1 cellular context compared by ENCODE assay signal in genomic region chr1:156114919-156115513, GRCh38.
TF ChIP-seq lines count a peak whose summit lies in the region.

No MANE protein-coding gene starts in this region.

TF ChIP-seq in K562, 482 proteins besides CTCF, POLR2A, EP300 and RAD21 (continued from another document and continues in another):
- TF ChIP-seq ARID4B (CRISPR knock-in tag; IDR thresholded peaks at IDR 0.05) (peak; percentile 87), ZBTB1 (CRISPR knock-in tag; IDR thresholded peaks at IDR 0.05; ENCODE audit: borderline replicate concordance, low read depth) (peak; percentile 14; the same call in 1 of the 2 replicates), SRF (CRISPR knock-in tag; IDR thresholded peaks at IDR 0.05) (peak in 1 of 2 experiments; percentile 13; a peak in 1 of 4 replicates), KLF10 (CRISPR knock-in tag; IDR thresholded peaks at IDR 0.05) (no peak), POLR2AphosphoS5 (IDR thresholded peaks at IDR 0.05; ENCODE audit: control insufficient read depth, insufficient read depth, low read depth, low read length) (peak; percentile 37; the same call in 1 of the 2 replicates), ZNF212 (CRISPR knock-in tag; IDR thresholded peaks at IDR 0.05) (no peak), NFRKB (IDR thresholded peaks at IDR 0.05; ENCODE audit: low read depth) (no peak), ATF4 (CRISPR knock-in tag; IDR thresholded peaks at IDR 0.05) (0 out of 2 replicates have a peak, but pooled peaks have one; percentile 2), TBL1XR1 (IDR thresholded peaks at IDR 0.05; ENCODE audit: low read length in 2 of 2) (peak in 1 of 2 experiments; percentile 46; a peak in 1 of 4 replicates), ETV1 (tag; conservative IDR thresholded peaks at IDR 0.05; ENCODE audit: low read depth) (peak; percentile 63), CC2D1A (IDR thresholded peaks at IDR 0.05) (no peak), BRD4 (IDR thresholded peaks at IDR 0.05) (0 out of 2 replicates have a peak, but pooled peaks have one; percentile 39), RBBP5 (IDR thresholded peaks at IDR 0.05; ENCODE audit: borderline replicate concordance, insufficient read depth, low read length, poor library complexity, severe bottlenecking) (peak; percentile 54), CHD2 (IDR thresholded peaks at IDR 0.05; ENCODE audit: low read depth, low read length) (no peak), HOMEZ (CRISPR knock-in tag; IDR thresholded peaks at IDR 0.05) (no peak), HDAC1 (IDR thresholded peaks at IDR 0.05) (peak in 1 of 2 experiments; percentile 59; a peak in 2 of 4 replicates), UBTF (IDR thresholded peaks at IDR 0.05; ENCODE audit: borderline replicate concordance in 1 of 2, low read depth in 2 of 2, low read length in 2 of 2) (peak; percentile 80 to 94; a peak in 3 of 4 replicates), SAFB2 (IDR thresholded peaks at IDR 0.05; ENCODE audit: borderline replicate concordance, low read depth, low read length, severe bottlenecking) (no peak), GTF2E2 (tag; IDR thresholded peaks at IDR 0.05) (no peak), RBM25 (IDR thresholded peaks at IDR 0.05; ENCODE audit: low read depth, low read length, severe bottlenecking) (no peak), ZNF764 (CRISPR knock-in tag; IDR thresholded peaks at IDR 0.05; ENCODE audit: low read depth) (no peak), ZNF311 (CRISPR knock-in tag; IDR thresholded peaks at IDR 0.05) (no peak), MAX (CRISPR knock-in tag; IDR thresholded peaks at IDR 0.05) (peak; percentile 32), SMARCA5 (IDR thresholded peaks at IDR 0.05) (peak; percentile 57; the same call in 1 of the 2 replicates), CREB3L1 (IDR thresholded peaks at IDR 0.05; ENCODE audit: borderline replicate concordance, low read depth) (0 out of 2 replicates have a peak, but pooled peaks have one; percentile 38), ARID3B (CRISPR knock-in tag; IDR thresholded peaks at IDR 0.05; ENCODE audit: borderline replicate concordance) (no peak), PURB (CRISPR knock-in tag; IDR thresholded peaks at IDR 0.05; ENCODE audit: low read depth) (no peak), ZBTB5 (IDR thresholded peaks at IDR 0.05) (no peak), ZNF12 (CRISPR knock-in tag; IDR thresholded peaks at IDR 0.05) (0 out of 2 replicates have a peak, but pooled peaks have one; percentile 50), BCOR (IDR thresholded peaks at IDR 0.05) (peak; percentile 44; the same call in 1 of the 2 replicates), TEAD4 (IDR thresholded peaks at IDR 0.05; ENCODE audit: low read length) (no peak), TEAD4 (CRISPR knock-in tag; IDR thresholded peaks at IDR 0.05; ENCODE audit: borderline replicate concordance) (0 out of 2 replicates have a peak, but pooled peaks have one; percentile 33), ZNF395 (CRISPR knock-in tag; IDR thresholded peaks at IDR 0.05) (0 out of 2 replicates have a peak, but pooled peaks have one; percentile 36), RERE (CRISPR knock-in tag; IDR thresholded peaks at IDR 0.05; ENCODE audit: borderline replicate concordance) (peak; percentile 88; the same call in 1 of the 2 replicates), KDM5B (IDR thresholded peaks at IDR 0.05; ENCODE audit: insufficient replicate concordance, low read depth, low read length) (peak; percentile 59)
